Comparison of ENCODE assay signal across 9 cellular contexts in genomic region chr9:2116073-2116472, GRCh38.
DNase-seq lines count a peak whose midpoint lies in the region; ATAC-seq and TF ChIP-seq lines count a peak whose summit lies in the region.
"Had no signal": no experiment of that assay in that cellular context is flagged by ENCODE, and none has a peak within 500 bp of the region (broad histone marks: within the 10 kb centered on the region; RNA-seq: fewer than 3 reads in every experiment).

No MANE protein-coding gene starts in this region.

- ATAC-seq in heart right ventricle: no peak
- no peak for ATAC-seq in right cardiac atrium

- intact Hi-C loops in heart right ventricle (cut with DNase I) (no loop called here), right cardiac atrium (cut with DNase I) (loop anchor here in 1 of 4 donors (10.0 kb wide), 1 partner anchor 719 kb away; no protein-coding TSS in a partner anchor), OCI-LY7 (cut with micrococcal nuclease; ENCODE audit: unreplicated experiment) (no loop called here), transverse colon (cut with DNase I; ENCODE audit: low total_unique reads) (no loop called here)

- no peak overlapping the region for H3K4me3 ChIP-seq in heart right ventricle
- H3K4me3 ChIP-seq in right cardiac atrium (ENCODE audit: low read length): no peak overlapping the region
- H3K4me3 ChIP-seq in OCI-LY7 (ENCODE audit: low read depth, low read length, poor library complexity, severe bottlenecking): no peak overlapping the region
- H3K4me3 ChIP-seq in fibroblast of mammary gland (ENCODE audit: control insufficient read depth, low read depth, low read length): no peak overlapping the region
- H3K4me3 ChIP-seq in transverse colon: no peak overlapping the region

- TF ChIP-seq POLR2A in transverse colon (IDR thresholded peaks at IDR 0.05): no peak

- H2AFZ ChIP-seq in OCI-LY7 (ENCODE audit: low read length): no peak overlapping the region

- peaks cover 0 to 100% (median 55%) of the 10 kb centered on the region in 9 donors for H3K36me3 ChIP-seq in heart right ventricle
- peaks cover 57% of the 10 kb centered on the region for H3K36me3 ChIP-seq in OCI-LY7 (ENCODE audit: insufficient read depth, low read length)
- H3K36me3 ChIP-seq in transverse colon: peaks cover 0 to 59% (median 18%) of the 10 kb centered on the region in 4 donors

- peaks cover 0 to 8% (median 4%) of the 10 kb centered on the region in 9 donors for H3K4me1 ChIP-seq in heart right ventricle
- no peaks in the 10 kb centered on the region for H3K4me1 ChIP-seq in right cardiac atrium (ENCODE audit: control insufficient read depth, insufficient read depth, low read length)
- no peaks in the 10 kb centered on the region for H3K4me1 ChIP-seq in OCI-LY7 (ENCODE audit: insufficient read depth, low read length, poor library complexity, severe bottlenecking)
- peaks cover 0 to 2% (median 0%) of the 10 kb centered on the region in 4 donors for H3K4me1 ChIP-seq in transverse colon

- POLR2A ChIA-PET in OCI-LY7 (lab: Charles Lee): interaction anchor here (0.6 to 1.2 kb wide), 2 partner anchors 21 to 63 kb away, joined by 3 to 6 read pairs; no protein-coding TSS in a partner anchor

- 89 to 91% methylated on average over 3 of the region's 3 CpGs for WGBS in heart right ventricle, 2 donors
- 91% methylated on average over 3 of the region's 3 CpGs for WGBS in right cardiac atrium
- WGBS in transverse colon (ENCODE audit: low coverage in 1 of 2), 2 donors: 69 to 83% methylated on average over 1 to 3 of the region's 3 CpGs

- no peak for DNase-seq in heart right ventricle
- DNase-seq in right cardiac atrium: no peak
- DNase-seq in OCI-LY7 (ENCODE audit: low spot score): peak; percentile 31
- DNase-seq in fibroblast of mammary gland (ENCODE audit: low read depth): peak; percentile 27
- no peak for DNase-seq in transverse colon
- DNase-seq in T-helper 9 cell: no peak
- no peak for DNase-seq in cerebellum (ENCODE audit: low spot score)
- no peak for DNase-seq in stimulated activated CD4-positive, alpha-beta T cell treated with anti-CD3 and anti-CD28 coated beads, Interleukin-12 subunit alpha, Interleukin-12 subunit beta, amount 100 ng/mL, for 4 hours
- DNase-seq: activated B cell treated with CpG ODN at 0.5 μM for 24 hours had no signal

- in situ Hi-C loops in transverse colon (cut with MboI; ENCODE audit: low pct_ligation_motif_present in 1 of 4, low pct_unique_long_range_greater_than_20kb in 1 of 4, low sequenced_read_pairs in 3 of 4): no loop called here

- CTCF ChIA-PET in OCI-LY7 (lab: Charles Lee; ENCODE audit: unreplicated experiment): interaction anchor here (0.6 kb wide), 1 partner anchor 63 kb away, joined by 3 read pairs; no protein-coding TSS in a partner anchor

- H3K9me3 ChIP-seq in heart right ventricle (no peaks in the 10 kb centered on the region), right cardiac atrium (ENCODE audit: control insufficient read depth, low read length) (no peaks in the 10 kb centered on the region), OCI-LY7 (ENCODE audit: low read length) (no peaks in the 10 kb centered on the region), transverse colon (no peaks in the 10 kb centered on the region)

- H4K20me1 ChIP-seq in OCI-LY7 (ENCODE audit: insufficient read depth, low read length): no peaks in the 10 kb centered on the region

- no peak overlapping the region for H3K4me2 ChIP-seq in OCI-LY7 (ENCODE audit: low read length)

- H3K9me2 ChIP-seq in OCI-LY7 (ENCODE audit: insufficient read depth, low read length): no peaks in the 10 kb centered on the region

- BruUV-seq in OCI-LY7 (replicated peaks; lab: Mats Ljungman, UMichigan): no TSS peak

- TF ChIP-seq EP300 in transverse colon (IDR thresholded peaks at IDR 0.05; ENCODE audit: low read depth): no peak

- H3K27ac ChIP-seq in heart right ventricle (no peak overlapping the region), right cardiac atrium (ENCODE audit: low read length) (no peak overlapping the region), OCI-LY7 (ENCODE audit: low read depth, low read length, poor library complexity, severe bottlenecking) (no peak overlapping the region), transverse colon (no peak overlapping the region)

- H3K79me2 ChIP-seq in OCI-LY7 (ENCODE audit: insufficient read depth, low read depth, low read length): no peaks in the 10 kb centered on the region

- TF ChIP-seq CTCF in heart right ventricle (IDR thresholded peaks at IDR 0.05) (peak in 7 of 9 donors; percentile 16 to 54 (median 31)), OCI-LY7 (conservative IDR thresholded peaks at IDR 0.05; ENCODE audit: low read length) (peak; percentile 74), fibroblast of mammary gland (conservative IDR thresholded peaks at IDR 0.05; ENCODE audit: control insufficient read depth, insufficient read depth, low read depth, low read length) (peak; percentile 53), transverse colon (IDR thresholded peaks at IDR 0.05) (peak in 3 of 5 experiments; percentile 18 to 44 (median 30))

- H3K27me3 ChIP-seq in heart right ventricle (no peaks in the 10 kb centered on the region), right cardiac atrium (ENCODE audit: control insufficient read depth, insufficient read depth) (no peaks in the 10 kb centered on the region), transverse colon (no peaks in the 10 kb centered on the region)

Comparison
In these comparisons a context has a peak if more than half of its experiments do, and no peak if none do; other contexts are left out.
1. DNase-seq: peak in OCI-LY7 (single experiment) and fibroblast of mammary gland (single experiment); none in heart right ventricle (0 of 2), right cardiac atrium (0 of 3), transverse colon (single experiment), T-helper 9 cell (single experiment), cerebellum (single experiment) and stimulated activated CD4-positive, alpha-beta T cell treated with anti-CD3 and anti-CD28 coated beads, Interleukin-12 subunit alpha, Interleukin-12 subunit beta, amount 100 ng/mL, for 4 hours (single experiment).
2. Peak in every context shown above with its lines, with median percentiles within 50 percentile points of each other: CTCF ChIP-seq.